Comparison of ENCODE assay signal across 25 cellular contexts in the genomic region with DNA sequence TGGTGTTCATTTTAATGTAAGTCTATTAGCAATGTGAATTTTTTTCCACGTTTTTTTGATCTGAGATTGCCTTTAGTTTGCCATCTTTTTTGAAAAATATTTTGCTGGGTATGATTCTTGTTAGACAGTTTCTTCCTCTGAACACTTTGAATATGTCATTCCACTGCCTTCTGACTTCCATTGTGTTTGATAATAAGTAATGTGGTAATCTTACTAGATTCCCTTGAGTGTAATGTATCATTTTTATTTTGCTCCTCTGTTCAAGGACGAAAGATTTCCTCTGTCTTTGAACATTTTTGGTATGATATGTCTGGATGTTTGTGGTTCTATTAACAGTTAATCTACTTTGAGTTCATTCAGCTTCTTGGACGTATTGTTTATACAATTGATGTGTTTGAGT.
DNase-seq lines count a peak whose midpoint lies in the region; ATAC-seq, FAIRE-seq and TF ChIP-seq lines count a peak whose summit lies in the region.
"Had no signal": no experiment of that assay in that cellular context is flagged by ENCODE, and none has a peak within 500 bp of the region (broad histone marks: within the 10 kb centered on the region; RNA-seq: fewer than 3 reads in every experiment).

No MANE protein-coding gene starts in this region.

- DNase-seq in ACHN (peak; percentile 21), H54 (ENCODE audit: insufficient read length, low spot score) (no peak), fibroblast of lung (ENCODE audit: low read depth in 2 of 2) (peak; percentile 11 to 13), left ventricle myocardium superior (no peak)
- DNase-seq: Caco-2; CD8-positive, alpha-beta T cell; GOT3; MV-4-11; NCI-H1105 treated with DMSO at 0.1 percent for 48 hours; NCI-H146; NCI-H1930; NCI-H446; NCI-H524 treated with DMSO at 0.1 percent for 48 hours; NCI-H774; NK-92 treated with Interleukin-12 subunit alpha and Interleukin-12 subunit beta, amount 100 ng/mL, for 24 hours; Right ventricle myocardium superior; RPMI8226 had no signal

- FAIRE-seq in H54 (lab: Jason Lieb, UNC) = peak; percentile 74
- FAIRE-seq: GM18507, K562 had no signal

- no peaks in the 10 kb centered on the region for H3K27me3 ChIP-seq in fibroblast of lung (ENCODE audit: control insufficient read depth, insufficient read depth, low read length)
- H3K27me3 ChIP-seq: SJSA1 had no signal

- H2AFZ ChIP-seq in fibroblast of lung (ENCODE audit: low read length) = no peak overlapping the region

- H3K4me2 ChIP-seq in fibroblast of lung (ENCODE audit: extremely low read depth, insufficient read depth, low read length) = no peak overlapping the region

- no peaks in the 10 kb centered on the region for H3K36me3 ChIP-seq in fibroblast of lung (ENCODE audit: control insufficient read depth, insufficient read depth, low read length)
- H3K36me3 ChIP-seq: SJSA1 had no signal

- intact Hi-C loops in left ventricle myocardium superior (cut with micrococcal nuclease) = no loop called here

- H3K4me3 ChIP-seq in fibroblast of lung (replicated peaks in 1 of 4; ENCODE audit: control extremely low read depth in 1 of 4, insufficient read depth in 1 of 4, low read depth in 3 of 4, low read length in 4 of 4) = no peak overlapping the region
- H3K4me3 ChIP-seq: K562, SJSA1 had no signal

- no peaks in the 10 kb centered on the region for H4K20me1 ChIP-seq in fibroblast of lung (ENCODE audit: control insufficient read depth, extremely low read depth, insufficient read depth, low read length)

- TF ChIP-seq CTCF in fibroblast of lung (conservative IDR thresholded peaks at IDR 0.05 in 1 of 2, IDR thresholded peaks at IDR 0.05 in 1 of 2; ENCODE audit: low read depth in 1 of 2, low read length in 2 of 2) = no peak

- ATAC-seq in SK-N-SH treated with all-trans-retinoic acid at 6 μM for 48 hours = no peak
- ATAC-seq in HG03439 (IDR thresholded peaks at IDR 0.05; ENCODE audit: unreplicated experiment) = no peak
- ATAC-seq in left ventricle myocardium superior = no peak
- no peak for ATAC-seq in GM19455 (IDR thresholded peaks at IDR 0.05; ENCODE audit: unreplicated experiment)
- ATAC-seq: CD8-positive, alpha-beta T cell; HCT116; K562 had no signal

- H3K9ac ChIP-seq in fibroblast of lung (ENCODE audit: insufficient read depth, low read length) = no peak overlapping the region

- in situ Hi-C loops in ACHN (cut with HindIII; ENCODE audit: low pct_ligation_motif_present, low pct_unique_long_range_greater_than_20kb, low sequenced_read_pairs) = no loop called here

- H3K79me2 ChIP-seq in fibroblast of lung (ENCODE audit: control insufficient read depth, insufficient read depth, low read length) = no peaks in the 10 kb centered on the region

- H3K4me1 ChIP-seq in fibroblast of lung (ENCODE audit: control insufficient read depth, extremely low read depth, insufficient read depth, low read length) = no peaks in the 10 kb centered on the region
- H3K4me1 ChIP-seq: Caco-2, SJSA1 had no signal

- no peak for TF ChIP-seq POLR2A in H54 (IDR thresholded peaks at IDR 0.05; ENCODE audit: low read depth, low read length)

- H3K9me3 ChIP-seq in fibroblast of lung (ENCODE audit: control insufficient read depth, insufficient read depth, low read depth, low read length) = no peaks in the 10 kb centered on the region
- H3K9me3 ChIP-seq: Caco-2, SJSA1 had no signal

- no peak overlapping the region for H3K27ac ChIP-seq in fibroblast of lung (ENCODE audit: insufficient read depth, low read length)
- H3K27ac ChIP-seq: C4-2B, SJSA1 had no signal

TF ChIP-seq in SK-N-SH treated with all-trans-retinoic acid at 6 μM for 48 hours, 23 proteins besides CTCF, POLR2A, EP300 and RAD21:
- TF ChIP-seq TOX (CRISPR knock-in tag; IDR thresholded peaks at IDR 0.05; ENCODE audit: borderline replicate concordance) (0 out of 2 replicates have a peak, but pooled peaks have one; percentile 33), PPARA (CRISPR knock-in tag; IDR thresholded peaks at IDR 0.05; ENCODE audit: borderline replicate concordance) (no peak)
- TF ChIP-seq, protein P1, sequence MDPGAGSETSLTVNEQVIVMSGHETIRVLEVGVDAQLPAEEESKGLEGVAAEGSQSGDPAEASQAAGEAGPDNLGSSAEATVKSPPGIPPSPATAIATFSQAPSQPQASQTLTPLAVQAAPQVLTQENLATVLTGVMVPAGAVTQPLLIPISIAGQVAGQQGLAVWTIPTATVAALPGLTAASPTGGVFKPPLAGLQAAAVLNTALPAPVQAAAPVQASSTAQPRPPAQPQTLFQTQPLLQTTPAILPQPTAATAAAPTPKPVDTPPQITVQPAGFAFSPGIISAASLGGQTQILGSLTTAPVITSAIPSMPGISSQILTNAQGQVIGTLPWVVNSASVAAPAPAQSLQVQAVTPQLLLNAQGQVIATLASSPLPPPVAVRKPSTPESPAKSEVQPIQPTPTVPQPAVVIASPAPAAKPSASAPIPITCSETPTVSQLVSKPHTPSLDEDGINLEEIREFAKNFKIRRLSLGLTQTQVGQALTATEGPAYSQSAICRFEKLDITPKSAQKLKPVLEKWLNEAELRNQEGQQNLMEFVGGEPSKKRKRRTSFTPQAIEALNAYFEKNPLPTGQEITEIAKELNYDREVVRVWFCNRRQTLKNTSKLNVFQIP (CRISPR knock-in tag; IDR thresholded peaks at IDR 0.05; ENCODE audit: borderline replicate concordance, low read depth) = 0 out of 2 replicates have a peak, but pooled peaks have one; percentile 73

Comparison
In these comparisons a context has a peak if more than half of its experiments do, and no peak if none do; other contexts are left out.
1. DNase-seq: peak in ACHN (single experiment) and fibroblast of lung (2 of 2); none in H54 (single experiment) and left ventricle myocardium superior (single experiment).